In genomic region chr11:34278708-34279297, GRCh38 we compare ENCODE assay signal across 13 cellular contexts.
A peak's percentile ranks its signal among the peaks of the same experiment; 100 is the strongest.
DNase-seq lines count a peak whose midpoint lies in the region; ATAC-seq and TF ChIP-seq lines count a peak whose summit lies in the region.
"Had no signal": no experiment of that assay in that cellular context is flagged by ENCODE, and none has a peak within 500 bp of the region (broad histone marks: within the 10 kb centered on the region; RNA-seq: fewer than 3 reads in every experiment).

No MANE protein-coding gene starts in this region.

- no peak overlapping the region for H3K4me3 ChIP-seq in lower leg skin (ENCODE audit: low read depth, poor library complexity, severe bottlenecking)
- no peak overlapping the region for H3K4me3 ChIP-seq in esophagus muscularis mucosa
- H3K4me3 ChIP-seq: BLaER1 treated with 17β-estradiol and CSF1 and Interleukin-3, amounts not matched to agents 10 nM and 100 nM had no signal

- H3K9me3 ChIP-seq in esophagus muscularis mucosa, result no peaks in the 10 kb centered on the region
- H3K9me3 ChIP-seq: BLaER1 treated with 17β-estradiol and CSF1 and Interleukin-3, amounts not matched to agents 10 nM and 100 nM had no signal

- H3K36me3 ChIP-seq in esophagus muscularis mucosa, result no peaks in the 10 kb centered on the region
- H3K36me3 ChIP-seq: BLaER1 treated with 17β-estradiol and CSF1 and Interleukin-3, amounts not matched to agents 10 nM and 100 nM had no signal

- no peak for TF ChIP-seq POLR2A in lower leg skin (IDR thresholded peaks at IDR 0.05)
- TF ChIP-seq POLR2A in esophagus muscularis mucosa (IDR thresholded peaks at IDR 0.05; ENCODE audit: low read depth), result no peak

- TF ChIP-seq CTCF in GM13977 (IDR thresholded peaks at IDR 0.05; ENCODE audit: extremely low read depth, insufficient read depth, missing control alignments) (no peak), lower leg skin (IDR thresholded peaks at IDR 0.05) (no peak), esophagus muscularis mucosa (IDR thresholded peaks at IDR 0.05) (no peak)

- ATAC-seq in GM21381 (IDR thresholded peaks at IDR 0.05; ENCODE audit: unreplicated experiment), result peak; percentile 70
- peak; percentile 85 for ATAC-seq in HG03108 (IDR thresholded peaks at IDR 0.05; ENCODE audit: unreplicated experiment)
- peak; percentile 46 for ATAC-seq in left ventricle myocardium superior
- ATAC-seq: activated naive CD4-positive, alpha-beta T cell treated with anti-CD3 and anti-CD28 coated beads, Interleukin-2, amount 50 U/mL, for 72 hours had no signal

- intact Hi-C loops in left ventricle myocardium superior (cut with micrococcal nuclease) (no loop called here), lower leg skin (cut with DNase I; ENCODE audit: low total_unique reads) (no loop called here), esophagus muscularis mucosa (cut with DNase I) (loop anchor here (10.0 kb wide), 1 partner anchor 104 kb away; no protein-coding TSS in a partner anchor)

- H3K4me1 ChIP-seq in esophagus muscularis mucosa, result peaks cover 0 to 16% (median 12%) of the 10 kb centered on the region in 4 donors

- DNase-seq in GM13977 (ENCODE audit: low spot score) (peak; percentile 61), left ventricle myocardium superior (peak; percentile 43), hippocampal formation (lab: John Stamatoyannopoulos, UW) (no peak), lower leg skin (ENCODE audit: low spot score in 2 of 2) (no peak), SW 1271 (lab: John Stamatoyannopoulos, UW) (no peak), esophagus muscularis mucosa (ENCODE audit: extremely low spot score) (no peak)
- DNase-seq: NCI-H524, occipital lobe, SHP77 treated with DMSO at 0.1 percent for 48 hours had no signal

- no peak for TF ChIP-seq EP300 in esophagus muscularis mucosa (IDR thresholded peaks at IDR 0.05)

- in situ Hi-C loops in GM13977 (cut with MboI; ENCODE audit: low pct_unique_long_range_greater_than_20kb, low sequenced_read_pairs, unreplicated experiment), result no loop called here

- no peak overlapping the region for H3K27ac ChIP-seq in esophagus muscularis mucosa (replicated peaks in 1 of 4)
- H3K27ac ChIP-seq: BLaER1 treated with 17β-estradiol and CSF1 and Interleukin-3, amounts not matched to agents 10 nM and 100 nM had no signal

- 61 to 77% methylated on average over 4 of the region's 4 CpGs for WGBS in lower leg skin, 2 donors
- WGBS in esophagus muscularis mucosa, result 89% methylated on average over 4 of the region's 4 CpGs

- H3K27me3 ChIP-seq in esophagus muscularis mucosa, result no peaks in the 10 kb centered on the region
- H3K27me3 ChIP-seq: BLaER1 treated with 17β-estradiol and CSF1 and Interleukin-3, amounts not matched to agents 10 nM and 100 nM had no signal

Comparison
In these comparisons a context has a peak if more than half of its experiments do, and no peak if none do; other contexts are left out.
1. DNase-seq: peak in GM13977 (single experiment) and left ventricle myocardium superior (single experiment); none in hippocampal formation (0 of 2), lower leg skin (0 of 2), SW 1271 (0 of 2) and esophagus muscularis mucosa (single experiment).
2. Peak in every context shown above with its lines, with median percentiles within 50 percentile points of each other: ATAC-seq.